Comparison of ENCODE assay signal across 1 cellular context in the genomic region with DNA sequence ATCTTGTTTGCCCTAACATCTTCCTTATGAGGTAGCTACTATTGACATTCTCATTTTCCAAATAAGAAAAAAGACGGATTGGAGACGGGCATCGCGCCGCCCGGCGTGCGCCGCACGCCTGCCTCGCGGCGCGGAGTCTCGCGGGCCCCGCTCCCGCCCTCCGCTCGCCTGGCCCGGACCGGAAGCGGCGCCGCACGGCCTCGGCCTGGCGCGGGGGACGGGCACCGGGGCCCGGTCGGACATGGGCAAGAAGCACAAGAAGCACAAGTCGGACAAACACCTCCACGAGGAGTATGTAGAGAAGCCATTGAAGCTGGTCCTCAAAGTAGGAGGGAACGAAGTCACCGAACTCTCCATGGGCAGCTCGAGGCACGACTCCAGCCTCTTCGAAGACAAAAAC.
TF ChIP-seq lines count a peak whose summit lies in the region.

No MANE protein-coding gene starts in this region.

TF ChIP-seq in GM23338, 12 proteins besides CTCF, POLR2A, EP300 and RAD21 (continued from another document):
- TF ChIP-seq, protein P1, sequence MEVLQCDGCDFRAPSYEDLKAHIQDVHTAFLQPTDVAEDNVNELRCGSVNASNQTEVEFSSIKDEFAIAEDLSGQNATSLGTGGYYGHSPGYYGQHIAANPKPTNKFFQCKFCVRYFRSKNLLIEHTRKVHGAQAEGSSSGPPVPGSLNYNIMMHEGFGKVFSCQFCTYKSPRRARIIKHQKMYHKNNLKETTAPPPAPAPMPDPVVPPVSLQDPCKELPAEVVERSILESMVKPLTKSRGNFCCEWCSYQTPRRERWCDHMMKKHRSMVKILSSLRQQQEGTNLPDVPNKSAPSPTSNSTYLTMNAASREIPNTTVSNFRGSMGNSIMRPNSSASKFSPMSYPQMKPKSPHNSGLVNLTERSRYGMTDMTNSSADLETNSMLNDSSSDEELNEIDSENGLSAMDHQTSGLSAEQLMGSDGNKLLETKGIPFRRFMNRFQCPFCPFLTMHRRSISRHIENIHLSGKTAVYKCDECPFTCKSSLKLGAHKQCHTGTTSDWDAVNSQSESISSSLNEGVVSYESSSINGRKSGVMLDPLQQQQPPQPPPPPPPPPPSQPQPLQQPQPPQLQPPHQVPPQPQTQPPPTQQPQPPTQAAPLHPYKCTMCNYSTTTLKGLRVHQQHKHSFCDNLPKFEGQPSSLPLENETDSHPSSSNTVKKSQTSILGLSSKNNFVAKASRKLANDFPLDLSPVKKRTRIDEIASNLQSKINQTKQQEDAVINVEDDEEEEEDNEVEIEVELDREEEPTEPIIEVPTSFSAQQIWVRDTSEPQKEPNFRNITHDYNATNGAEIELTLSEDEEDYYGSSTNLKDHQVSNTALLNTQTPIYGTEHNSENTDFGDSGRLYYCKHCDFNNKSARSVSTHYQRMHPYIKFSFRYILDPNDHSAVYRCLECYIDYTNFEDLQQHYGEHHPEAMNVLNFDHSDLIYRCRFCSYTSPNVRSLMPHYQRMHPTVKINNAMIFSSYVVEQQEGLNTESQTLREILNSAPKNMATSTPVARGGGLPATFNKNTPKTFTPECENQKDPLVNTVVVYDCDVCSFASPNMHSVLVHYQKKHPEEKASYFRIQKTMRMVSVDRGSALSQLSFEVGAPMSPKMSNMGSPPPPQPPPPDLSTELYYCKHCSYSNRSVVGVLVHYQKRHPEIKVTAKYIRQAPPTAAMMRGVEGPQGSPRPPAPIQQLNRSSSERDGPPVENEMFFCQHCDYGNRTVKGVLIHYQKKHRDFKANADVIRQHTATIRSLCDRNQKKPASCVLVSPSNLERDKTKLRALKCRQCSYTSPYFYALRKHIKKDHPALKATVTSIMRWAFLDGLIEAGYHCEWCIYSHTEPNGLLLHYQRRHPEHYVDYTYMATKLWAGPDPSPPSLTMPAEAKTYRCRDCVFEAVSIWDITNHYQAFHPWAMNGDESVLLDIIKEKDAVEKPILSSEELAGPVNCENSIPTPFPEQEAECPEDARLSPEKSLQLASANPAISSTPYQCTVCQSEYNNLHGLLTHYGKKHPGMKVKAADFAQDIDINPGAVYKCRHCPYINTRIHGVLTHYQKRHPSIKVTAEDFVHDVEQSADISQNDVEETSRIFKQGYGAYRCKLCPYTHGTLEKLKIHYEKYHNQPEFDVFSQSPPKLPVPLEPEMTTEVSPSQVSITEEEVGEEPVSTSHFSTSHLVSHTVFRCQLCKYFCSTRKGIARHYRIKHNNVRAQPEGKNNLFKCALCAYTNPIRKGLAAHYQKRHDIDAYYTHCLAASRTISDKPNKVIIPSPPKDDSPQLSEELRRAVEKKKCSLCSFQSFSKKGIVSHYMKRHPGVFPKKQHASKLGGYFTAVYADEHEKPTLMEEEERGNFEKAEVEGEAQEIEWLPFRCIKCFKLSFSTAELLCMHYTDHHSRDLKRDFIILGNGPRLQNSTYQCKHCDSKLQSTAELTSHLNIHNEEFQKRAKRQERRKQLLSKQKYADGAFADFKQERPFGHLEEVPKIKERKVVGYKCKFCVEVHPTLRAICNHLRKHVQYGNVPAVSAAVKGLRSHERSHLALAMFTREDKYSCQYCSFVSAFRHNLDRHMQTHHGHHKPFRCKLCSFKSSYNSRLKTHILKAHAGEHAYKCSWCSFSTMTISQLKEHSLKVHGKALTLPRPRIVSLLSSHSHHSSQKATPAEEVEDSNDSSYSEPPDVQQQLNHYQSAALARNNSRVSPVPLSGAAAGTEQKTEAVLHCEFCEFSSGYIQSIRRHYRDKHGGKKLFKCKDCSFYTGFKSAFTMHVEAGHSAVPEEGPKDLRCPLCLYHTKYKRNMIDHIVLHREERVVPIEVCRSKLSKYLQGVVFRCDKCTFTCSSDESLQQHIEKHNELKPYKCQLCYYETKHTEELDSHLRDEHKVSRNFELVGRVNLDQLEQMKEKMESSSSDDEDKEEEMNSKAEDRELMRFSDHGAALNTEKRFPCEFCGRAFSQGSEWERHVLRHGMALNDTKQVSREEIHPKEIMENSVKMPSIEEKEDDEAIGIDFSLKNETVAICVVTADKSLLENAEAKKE (CRISPR knock-in tag; IDR thresholded peaks at IDR 0.05): no peak
- TF ChIP-seq ZNF331 (CRISPR knock-in tag; IDR thresholded peaks at IDR 0.05; ENCODE audit: low read depth) (no peak), EZH2phosphoT487 (IDR thresholded peaks at IDR 0.05; ENCODE audit: unreplicated experiment) (no peak), NANOG (IDR thresholded peaks at IDR 0.05; ENCODE audit: borderline replicate concordance) (no peak), STAT1 (IDR thresholded peaks at IDR 0.05; ENCODE audit: unreplicated experiment) (no peak)
